ENCODE assay signal across 9 cellular contexts in genomic region chr22:25172153-25172552, GRCh38. TPM values are rescaled to one million over a fixed set of nuclear protein-coding genes. Genes with fewer than 3 reads are reported as not detected.
DNase-seq lines count a peak whose midpoint lies in the region; ATAC-seq and TF ChIP-seq lines count a peak whose summit lies in the region.
"Had no signal": no experiment of that assay in that cellular context is flagged by ENCODE, and none has a peak within 500 bp of the region (broad histone marks: within the 10 kb centered on the region; RNA-seq: fewer than 3 reads in every experiment).

No MANE protein-coding gene starts in this region.

- H3K36me3 ChIP-seq in CD4-positive, alpha-beta memory T cell (ENCODE audit: insufficient read depth, low read length) = no peaks in the 10 kb centered on the region
- peaks cover 0 to 11% of the 10 kb centered on the region in 2 donors for H3K36me3 ChIP-seq in adrenal gland (replicated peaks in 1 of 2)

- no peak overlapping the region for H3K27ac Mint-ChIP-seq in CD4-positive, alpha-beta memory T cell
- H3K27ac Mint-ChIP-seq: natural killer cell had no signal

- no peaks in the 10 kb centered on the region for H3K27me3 ChIP-seq in CD4-positive, alpha-beta memory T cell (ENCODE audit: insufficient read depth, low read length)
- H3K27me3 ChIP-seq in adrenal gland = no peaks in the 10 kb centered on the region

- intact Hi-C loops in CD4-positive, alpha-beta memory T cell (cut with micrococcal nuclease) = loop anchor here (1.0 kb wide), 2 partner anchors 91 to 112 kb away; no protein-coding TSS in a partner anchor
- intact Hi-C loops in adrenal gland (cut with DNase I) = loop anchor here in 1 of 2 donors (2.0 kb wide), 1 partner anchor 61 kb away; no protein-coding TSS in a partner anchor

- no peak overlapping the region for H3K27ac ChIP-seq in CD4-positive, alpha-beta memory T cell (ENCODE audit: low read depth, low read length)
- H3K27ac ChIP-seq in adrenal gland = no peak overlapping the region

- H3K9me3 ChIP-seq in CD4-positive, alpha-beta memory T cell (ENCODE audit: control insufficient read depth in 1 of 2, low read length in 2 of 2) = no peaks in the 10 kb centered on the region
- no peaks in the 10 kb centered on the region for H3K9me3 ChIP-seq in adrenal gland (replicated peaks in 1 of 3)

- no peaks in the 10 kb centered on the region for H3K27me3 Mint-ChIP-seq in CD4-positive, alpha-beta memory T cell

- DNase-seq in CD4-positive, alpha-beta memory T cell = peak in 4 of 5 donors; percentile 7 to 22 (median 13)
- DNase-seq in NB4 (ENCODE audit: low read depth) (peak; percentile 21), adrenal gland (peak in 2 of 7 donors; percentile 44 to 47), mucosa of gallbladder (ENCODE audit: low spot score) (peak; percentile 24), AG08395 (ENCODE audit: low spot score) (no peak), NCI-H2081 (lab: John Stamatoyannopoulos, UW) (no peak)
- DNase-seq in effector CD4-positive, alpha-beta T cell = no peak
- DNase-seq: natural killer cell had no signal

- H3K4me1 ChIP-seq in CD4-positive, alpha-beta memory T cell (ENCODE audit: insufficient read depth, low read length) = no peaks in the 10 kb centered on the region
- H3K4me1 ChIP-seq in adrenal gland (replicated peaks in 1 of 2) = peaks cover 0 to 11% of the 10 kb centered on the region in 2 donors

- no peaks in the 10 kb centered on the region for H3K4me1 Mint-ChIP-seq in CD4-positive, alpha-beta memory T cell
- H3K4me1 Mint-ChIP-seq: natural killer cell had no signal

- peak; percentile 22 for TF ChIP-seq CTCF in NB4 (IDR thresholded peaks at IDR 0.05; ENCODE audit: low read depth, low read length)
- TF ChIP-seq CTCF in adrenal gland (IDR thresholded peaks at IDR 0.05) = peak in 5 of 6 experiments; percentile 25 to 54 (median 53)

- 59 to 69% (median 63%) methylated on average over 4 to 5 of the region's 5 CpGs for WGBS in adrenal gland, 4 donors

- TF ChIP-seq POLR2A in NB4 (IDR thresholded peaks at IDR 0.05; ENCODE audit: extremely low read depth, insufficient read length) = no peak
- no peak for TF ChIP-seq POLR2A in adrenal gland (IDR thresholded peaks at IDR 0.05)

- no peaks in the 10 kb centered on the region for H3K9me3 Mint-ChIP-seq in CD4-positive, alpha-beta memory T cell
- H3K9me3 Mint-ChIP-seq: natural killer cell had no signal

- no peak overlapping the region for H3K4me3 ChIP-seq in CD4-positive, alpha-beta memory T cell (ENCODE audit: low read length in 2 of 2)
- H3K4me3 ChIP-seq in NB4 (ENCODE audit: low read depth, low read length) (no peak overlapping the region), adrenal gland (no peak overlapping the region)

- peaks cover under 1 to 2% of the 10 kb centered on the region in 2 donors for H3K36me3 Mint-ChIP-seq in CD4-positive, alpha-beta memory T cell
- H3K36me3 Mint-ChIP-seq: natural killer cell had no signal

- ATAC-seq in GM21390 (IDR thresholded peaks at IDR 0.05; ENCODE audit: unreplicated experiment) = no peak

- no peak overlapping the region for H3K4me3 Mint-ChIP-seq in CD4-positive, alpha-beta memory T cell
- H3K4me3 Mint-ChIP-seq: natural killer cell had no signal

- POLR2A ChIA-PET in CD4-positive, alpha-beta memory T cell (lab: Charles Lee; ENCODE audit: partially characterized antibody) = no interaction called here

- CTCF ChIA-PET in CD4-positive, alpha-beta memory T cell (lab: Charles Lee; ENCODE audit: partially characterized antibody) = interaction anchor here (0.6 to 5.2 kb wide), 8 partner anchors 61 to 115 kb away, joined by 3 to 28 read pairs (median 4); no protein-coding TSS in a partner anchor

RNA-seq across cellular contexts. Expression of gene CRYBB3, which starts 27.5 kb away (rescaled TPM):
- not detected for total RNA-seq in CD4-positive, alpha-beta memory T cell
- not detected for polyA plus RNA-seq in CD4-positive, alpha-beta memory T cell
- under 1 TPM in 3 of 8 donors, not detected in 5; 0.50 to 0.88 (median 0.57) TPM for total RNA-seq in adrenal gland
- polyA plus RNA-seq in adrenal gland = 1 to 10 TPM in 1 of 3 donors, under 1 TPM in 1, not detected in 1; 0.57 to 2.7 TPM
- total RNA-seq in mucosa of gallbladder = 1.4 TPM

RNA-seq across cellular contexts. Expression of gene CRYBB2, which starts 47.3 kb away (rescaled TPM):
- total RNA-seq in CD4-positive, alpha-beta memory T cell = not detected
- not detected for polyA plus RNA-seq in CD4-positive, alpha-beta memory T cell
- total RNA-seq in adrenal gland (not detected), mucosa of gallbladder (not detected)
- polyA plus RNA-seq in adrenal gland = 1 to 10 TPM in 2 of 3 donors, under 1 TPM in 1; 0.24 to 1.9 (median 1.7) TPM
- total RNA-seq: natural killer cell had no signal

Comparison
In these comparisons a context has a peak if more than half of its experiments do, and no peak if none do; other contexts are left out.
1. DNase-seq: peak in CD4-positive, alpha-beta memory T cell (4 of 5), NB4 (single experiment) and mucosa of gallbladder (single experiment); none in AG08395 (single experiment), NCI-H2081 (0 of 2) and effector CD4-positive, alpha-beta T cell (single experiment).